ENCODE assay signal across 23 cellular contexts in the genomic region with DNA sequence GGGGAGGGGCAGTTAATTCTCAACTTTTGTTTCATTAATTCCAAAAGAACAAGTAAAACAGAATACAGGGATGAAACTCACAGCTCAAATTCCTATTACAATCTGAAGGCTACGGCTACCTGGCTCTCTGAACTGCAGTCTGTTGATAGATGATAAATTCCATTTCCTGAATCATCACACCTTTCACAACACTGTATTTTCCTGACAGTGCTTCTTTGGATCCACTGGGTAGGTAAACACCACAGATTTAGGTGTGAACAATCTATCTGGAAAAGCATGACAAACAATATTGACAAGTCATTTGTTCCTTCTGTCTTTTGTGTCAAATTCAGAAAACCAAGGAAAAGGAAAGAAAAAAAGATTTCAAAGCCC.
DNase-seq lines count a peak whose midpoint lies in the region; ATAC-seq, FAIRE-seq and TF ChIP-seq lines count a peak whose summit lies in the region.
"Had no signal": no experiment of that assay in that cellular context is flagged by ENCODE, and none has a peak within 500 bp of the region (broad histone marks: within the 10 kb centered on the region; RNA-seq: fewer than 3 reads in every experiment).

No MANE protein-coding gene starts in this region.

- no peak for TF ChIP-seq RAD21 in H1 (IDR thresholded peaks at IDR 0.05 in 1 of 2, conservative IDR thresholded peaks at IDR 0.05 in 1 of 2; ENCODE audit: low read depth in 2 of 2, low read length in 2 of 2)

- H3K56ac ChIP-seq in H1 (replicated peaks; ENCODE audit: insufficient read length, low read depth, low read length) = no peak overlapping the region

- H3K9me3 ChIP-seq in breast epithelium = no peaks in the 10 kb centered on the region
- no peaks in the 10 kb centered on the region for H3K9me3 ChIP-seq in H1 (ENCODE audit: insufficient read depth in 2 of 2, low read depth in 1 of 2, low read length in 1 of 2)
- H3K9me3 ChIP-seq in transverse colon = no peaks in the 10 kb centered on the region
- no peaks in the 10 kb centered on the region for H3K9me3 ChIP-seq in tibial artery

- no peaks in the 10 kb centered on the region for H3K36me3 ChIP-seq in breast epithelium
- no peaks in the 10 kb centered on the region for H3K36me3 ChIP-seq in H1 (ENCODE audit: control insufficient read depth in 2 of 4, insufficient read depth in 4 of 4, low read length in 3 of 4)
- H3K36me3 ChIP-seq in transverse colon = no peaks in the 10 kb centered on the region
- H3K36me3 ChIP-seq in tibial artery = no peaks in the 10 kb centered on the region
- H3K36me3 ChIP-seq: BLaER1 treated with 17β-estradiol and CSF1 and Interleukin-3, amounts not matched to agents 10 nM and 100 nM had no signal

- H2AFZ ChIP-seq in H1 (ENCODE audit: low read length) = peak overlapping the region; percentile 22; the same call in 1 of the 2 replicates

- no peaks in the 10 kb centered on the region for H3K27me3 ChIP-seq in breast epithelium
- H3K27me3 ChIP-seq in H1 (replicated peaks in 1 of 4; ENCODE audit: control insufficient read depth in 3 of 4, extremely low read depth in 1 of 4, insufficient read depth in 3 of 4, low read length in 3 of 4) = no peaks in the 10 kb centered on the region
- no peaks in the 10 kb centered on the region for H3K27me3 ChIP-seq in transverse colon
- no peaks in the 10 kb centered on the region for H3K27me3 ChIP-seq in tibial artery
- H3K27me3 ChIP-seq: BLaER1 treated with 17β-estradiol and CSF1 and Interleukin-3, amounts not matched to agents 10 nM and 100 nM had no signal

- in situ Hi-C loops in transverse colon (cut with MboI; ENCODE audit: low pct_ligation_motif_present in 1 of 4, low pct_unique_long_range_greater_than_20kb in 1 of 4, low sequenced_read_pairs in 3 of 4) = no loop called here

- TF ChIP-seq CTCF in MCF 10A (IDR thresholded peaks at IDR 0.05; ENCODE audit: unreplicated experiment) (no peak), breast epithelium (IDR thresholded peaks at IDR 0.05) (no peak), H1 (IDR thresholded peaks at IDR 0.05; ENCODE audit: control extremely low read depth in 1 of 3, insufficient read depth in 1 of 3, low read depth in 1 of 3, low read length in 3 of 3) (no peak), transverse colon (IDR thresholded peaks at IDR 0.05) (no peak), tibial artery (IDR thresholded peaks at IDR 0.05) (no peak)

- no peak overlapping the region for H3K14ac ChIP-seq in H1 (ENCODE audit: insufficient read length)

- no peak overlapping the region for H3K4me3 ChIP-seq in breast epithelium
- H3K4me3 ChIP-seq in H1 (ENCODE audit: extremely low read depth in 1 of 4, insufficient read depth in 2 of 4, low read depth in 3 of 4, low read length in 4 of 4) = no peak overlapping the region
- H3K4me3 ChIP-seq in transverse colon = no peak overlapping the region
- no peak overlapping the region for H3K4me3 ChIP-seq in tibial artery
- H3K4me3 ChIP-seq: BLaER1 treated with 17β-estradiol and CSF1 and Interleukin-3, amounts not matched to agents 10 nM and 100 nM; SK-N-MC had no signal

- TF ChIP-seq EP300 in H1 (IDR thresholded peaks at IDR 0.05; ENCODE audit: borderline replicate concordance in 1 of 2, low read depth in 2 of 2, low read length in 2 of 2) (no peak), transverse colon (IDR thresholded peaks at IDR 0.05; ENCODE audit: low read depth) (no peak)

- no peak overlapping the region for H3K23ac ChIP-seq in H1 (ENCODE audit: insufficient read length)

- H3K23me2 ChIP-seq in H1 (ENCODE audit: low read depth, low read length) = no peaks in the 10 kb centered on the region

- no peak overlapping the region for H2BK20ac ChIP-seq in H1 (ENCODE audit: low read length)

- POLR2A ChIA-PET in MCF 10A (lab: Yijun Ruan, JAX) (no interaction called here), H1 (lab: Charles Lee; ENCODE audit: partially characterized antibody) (no interaction called here)

- no peak overlapping the region for H2AK5ac ChIP-seq in H1 (ENCODE audit: low read depth, low read length)

- H3K4me2 ChIP-seq in H1 (ENCODE audit: insufficient read depth in 1 of 2, low read depth in 2 of 2, low read length in 2 of 2) = peak overlapping the region; percentile 15 to 25; a peak in 3 of 4 replicates

- 83% methylated on average over 1 of the region's 1 CpG; no CpG with 5 or more reads in 1 of the 2 experiments for WGBS in H1 (ENCODE audit: extremely low coverage in 1 of 2, insufficient coverage in 1 of 2, insufficient read length in 1 of 2, insufficient replicate concordance in 2 of 2, low coverage in 1 of 2, low lambda C conversion rate in 2 of 2, missing lambda C conversion rate in 1 of 2), 2 experiments
- 30% methylated on average over 1 of the region's 1 CpG; no CpG with 5 or more reads in 1 of the 2 donors for WGBS in transverse colon (ENCODE audit: low coverage in 1 of 2), 2 donors

- no TSS peak for BruUV-seq in MCF 10A (replicated peaks; lab: Mats Ljungman, UMichigan)

- no peaks in the 10 kb centered on the region for H4K20me1 ChIP-seq in H1 (replicated peaks in 1 of 2; ENCODE audit: control insufficient read depth in 1 of 2, insufficient read depth in 2 of 2, low read length in 2 of 2)
- H4K20me1 ChIP-seq: BLaER1 treated with 17β-estradiol and CSF1 and Interleukin-3, amounts not matched to agents 10 nM and 100 nM had no signal

- CTCF ChIA-PET in MCF 10A (lab: Yijun Ruan, JAX) (no interaction called here), H1 (lab: Charles Lee; ENCODE audit: partially characterized antibody) (interaction anchor here (0.7 to 1.1 kb wide), 2 partner anchors 49 to 191 kb away, joined by 3 read pairs; no protein-coding TSS in a partner anchor)

- H3K27ac Mint-ChIP-seq in MCF 10A (ENCODE audit: low read depth, unreplicated experiment) = no peak overlapping the region
- H3K27ac Mint-ChIP-seq: CD4-positive, alpha-beta memory T cell; HFFc6 had no signal

- H4K8ac ChIP-seq in H1 (ENCODE audit: extremely low read depth, insufficient read depth, low read length) = no peak overlapping the region

- intact Hi-C loops in MCF 10A (cut with micrococcal nuclease) (no loop called here), breast epithelium (cut with DNase I; ENCODE audit: low total_unique reads) (loop anchor here (5.0 kb wide), 1 partner anchor 33 kb away; no protein-coding TSS in a partner anchor), transverse colon (cut with DNase I; ENCODE audit: low total_unique reads) (no loop called here), tibial artery (cut with DNase I; ENCODE audit: low total_unique reads) (no loop called here)

- H2BK12ac ChIP-seq in H1 (ENCODE audit: low read depth, low read length) = no peak overlapping the region

- no peak overlapping the region for H3K18ac ChIP-seq in H1 (ENCODE audit: extremely low read depth, low read length)

- H4K91ac ChIP-seq in H1 (replicated peaks; ENCODE audit: insufficient read length, low read length) = no peak overlapping the region

- no peaks in the 10 kb centered on the region for H3K79me1 ChIP-seq in H1 (ENCODE audit: low read depth, low read length)

- no peak for ATAC-seq in HG03442 (IDR thresholded peaks at IDR 0.05; ENCODE audit: unreplicated experiment)

- no peaks in the 10 kb centered on the region for H3K4me1 Mint-ChIP-seq in MCF 10A (ENCODE audit: insufficient read depth, unreplicated experiment)
- H3K4me1 Mint-ChIP-seq: CD4-positive, alpha-beta memory T cell had no signal

- no peak overlapping the region for H3K4ac ChIP-seq in H1 (replicated peaks; ENCODE audit: insufficient read length, low read depth, low read length)

- no peak overlapping the region for H2BK15ac ChIP-seq in H1 (ENCODE audit: low read length)

- no peak for TF ChIP-seq POLR2A in breast epithelium (IDR thresholded peaks at IDR 0.05)
- TF ChIP-seq POLR2A in H1 (IDR thresholded peaks at IDR 0.05; ENCODE audit: control extremely low read depth in 1 of 2, low read depth in 2 of 2, low read length in 2 of 2) = no peak
- no peak for TF ChIP-seq POLR2A in transverse colon (IDR thresholded peaks at IDR 0.05)

- H3K36me3 Mint-ChIP-seq in MCF 10A (ENCODE audit: insufficient read depth, unreplicated experiment) = no peaks in the 10 kb centered on the region
- H3K36me3 Mint-ChIP-seq: CD4-positive, alpha-beta memory T cell had no signal

- H3K4me3 Mint-ChIP-seq in MCF 10A (ENCODE audit: unreplicated experiment) = no peak overlapping the region
- H3K4me3 Mint-ChIP-seq: CD4-positive, alpha-beta memory T cell; HFFc6 had no signal

- peaks cover 27% of the 10 kb centered on the region for H3K27me3 Mint-ChIP-seq in MCF 10A (ENCODE audit: insufficient read depth, unreplicated experiment)
- H3K27me3 Mint-ChIP-seq: CD4-positive, alpha-beta memory T cell had no signal

- H2BK120ac ChIP-seq in H1 (replicated peaks; ENCODE audit: low read depth, low read length) = no peak overlapping the region

- H3K9ac ChIP-seq in H1 (replicated peaks in 1 of 4; ENCODE audit: extremely low read depth in 1 of 4, low read depth in 3 of 4, low read length in 3 of 4) = no peak overlapping the region
- H3K9ac ChIP-seq: BLaER1 treated with 17β-estradiol and CSF1 and Interleukin-3, amounts not matched to agents 10 nM and 100 nM had no signal

- H3K4me1 ChIP-seq in breast epithelium (no peaks in the 10 kb centered on the region), H1 (replicated peaks in 1 of 4; ENCODE audit: control insufficient read depth in 3 of 4, insufficient read depth in 4 of 4, low read length in 3 of 4) (peaks cover 0 to 5% (median 2%) of the 10 kb centered on the region in 4 experiments; a peak in 3 of 7 replicates), transverse colon (peaks cover 0 to 15% (median 4%) of the 10 kb centered on the region in 4 donors), tibial artery (no peaks in the 10 kb centered on the region)

- FAIRE-seq in H1 (lab: Jason Lieb, UNC) (no peak), frontal cortex (lab: Jason Lieb, UNC) (no peak)
- FAIRE-seq: GM12892, GM19239 had no signal

- DNase-seq in MCF 10A (ENCODE audit: unreplicated experiment) = peak; percentile 30
- DNase-seq in breast epithelium (ENCODE audit: low spot score in 2 of 2) = no peak
- no peak for DNase-seq in H1 (ENCODE audit: low read depth in 1 of 2, low spot score in 2 of 2)
- peak; percentile 9 for DNase-seq in kidney tubule cell (ENCODE audit: low spot score)
- DNase-seq in transverse colon = no peak
- DNase-seq in frontal cortex (ENCODE audit: low spot score in 2 of 2) = no peak
- no peak for DNase-seq in tibial artery
- DNase-seq: ACHN; CD4-positive, alpha-beta memory T cell; H7; HFFc6; Karpas-422; NCI-H1417; NCI-H1694 treated with DMSO at 0.1 percent for 48 hours; NCI-H446; NCI-H526; SHP77 treated with DMSO at 0.1 percent for 48 hours had no signal

- H3K79me2 ChIP-seq in H1 (ENCODE audit: control insufficient read depth in 1 of 2, insufficient read depth in 2 of 2, low read length in 2 of 2) = no peaks in the 10 kb centered on the region

- H3K9me3 Mint-ChIP-seq in MCF 10A (ENCODE audit: unreplicated experiment) = no peaks in the 10 kb centered on the region

- H2BK5ac ChIP-seq in H1 (ENCODE audit: low read depth, low read length) = no peak overlapping the region

- H3K27ac ChIP-seq in breast epithelium = no peak overlapping the region
- no peak overlapping the region for H3K27ac ChIP-seq in H1 (ENCODE audit: low read depth, low read length)
- H3K27ac ChIP-seq in transverse colon = peak overlapping the region in 3 of 4 donors; percentile 6 to 55 (median 50)
- H3K27ac ChIP-seq in tibial artery = no peak overlapping the region
- H3K27ac ChIP-seq: 22Rv1; BLaER1 treated with 17β-estradiol and CSF1 and Interleukin-3, amounts not matched to agents 10 nM and 100 nM; SK-N-MC had no signal

- H4K5ac ChIP-seq in H1 (ENCODE audit: insufficient read length, low read depth, low read length) = peak overlapping the region; percentile 83

Comparison
In these comparisons a context has a peak if more than half of its experiments do, and no peak if none do; other contexts are left out.
1. DNase-seq: peak in MCF 10A (single experiment) and kidney tubule cell (single experiment); none in breast epithelium (0 of 2), H1 (0 of 2), transverse colon (single experiment), frontal cortex (0 of 2) and tibial artery (0 of 2).
2. H3K27ac ChIP-seq: peak in transverse colon (3 of 4); none in breast epithelium (0 of 2), H1 (single experiment) and tibial artery (0 of 2).